34 cellular contexts compared by ENCODE assay signal in genomic region chr14:50288146-50288545, GRCh38.
"Had no signal": no experiment of that assay in that cellular context is flagged by ENCODE, and none has a peak within 500 bp of the region (broad histone marks: within the 10 kb centered on the region; RNA-seq: fewer than 3 reads in every experiment).

No MANE protein-coding gene starts in this region.

- H3K27me3 ChIP-seq: MG63 had no signal

- H3K27ac ChIP-seq: KMS-11 had no signal

- H3K4me3 ChIP-seq: MG63 had no signal

- H3K36me3 ChIP-seq: MG63 had no signal

- H3K9me3 ChIP-seq: MG63 had no signal

- H3K4me2 ChIP-seq: KMS-11 had no signal

- DNase-seq: Karpas-422, Kasumi-1, MG63, MM.1S, MV-4-11, NCI-H1048, NCI-H1092, NCI-H1092 treated with DMSO at 0.1 percent for 48 hours, NCI-H1105, NCI-H1105 treated with DMSO at 0.1 percent for 48 hours, NCI-H1417, NCI-H1417 treated with DMSO at 0.1 percent for 48 hours, NCI-H1436, NCI-H1436 treated with DMSO at 0.1 percent for 48 hours, NCI-H146, NCI-H1694, NCI-H1694 treated with DMSO at 0.1 percent for 48 hours, NCI-H187, NCI-H187 treated with DMSO at 0.1 percent for 48 hours, NCI-H1930, NCI-H2029, NCI-H2029 treated with DMSO at 0.1 percent for 48 hours, NCI-H2081, NCI-H2081 treated with DMSO at 0.1 percent for 48 hours, NCI-H2107, NCI-H2171, NCI-H2171 treated with DMSO at 0.1 percent for 48 hours, NCI-H2227 treated with DMSO at 0.1 percent for 48 hours, NCI-H226, NCI-H345, NCI-H446, NCI-H446 treated with DMSO at 0.1 percent for 48 hours, NCI-H510A had no signal

- H3K9ac ChIP-seq: KMS-11 had no signal
